In the genomic region with DNA sequence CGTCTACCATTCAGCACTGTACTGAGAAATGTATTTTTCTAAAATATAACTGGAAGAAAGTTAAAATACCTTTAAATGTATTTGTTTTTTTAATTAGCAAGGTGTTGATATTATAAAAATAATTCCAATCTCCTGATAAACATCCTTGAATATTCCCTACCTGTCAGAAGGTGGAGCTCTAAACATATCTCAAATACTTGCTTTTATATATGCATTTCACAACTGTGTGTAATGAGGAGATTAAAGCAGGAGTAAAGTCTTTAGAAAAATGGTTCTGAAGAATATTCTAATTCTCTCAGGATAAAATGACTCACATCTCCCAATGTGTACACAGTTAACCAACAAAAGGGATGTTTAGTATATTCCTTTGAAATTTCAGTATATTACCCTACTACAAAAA, we compare ENCODE assay signal across 18 cellular contexts.
DNase-seq lines count a peak whose midpoint lies in the region; ATAC-seq, FAIRE-seq and TF ChIP-seq lines count a peak whose summit lies in the region.
"Had no signal": no experiment of that assay in that cellular context is flagged by ENCODE, and none has a peak within 500 bp of the region (broad histone marks: within the 10 kb centered on the region; RNA-seq: fewer than 3 reads in every experiment).

No MANE protein-coding gene starts in this region.

- no peaks in the 10 kb centered on the region for H3K79me2 ChIP-seq in PC-3 (ENCODE audit: low read length)
- no peaks in the 10 kb centered on the region for H3K79me2 ChIP-seq in osteoblast (ENCODE audit: insufficient read depth, low read length)

- no peak for DNase-seq in D721Med (ENCODE audit: insufficient read length, low spot score)
- peak; percentile 45 for DNase-seq in PC-3
- peak; percentile 8 for DNase-seq in fibroblast of pulmonary artery (ENCODE audit: low read depth)
- DNase-seq in SKM-1 treated with dmso at 0.1 percent for 144 hours (lab: John Stamatoyannopoulos, UW; ENCODE audit: unreplicated experiment): no peak
- DNase-seq in MG63: no peak
- DNase-seq in HTR-8/SVneo (ENCODE audit: insufficient read length, low spot score): no peak
- no peak for DNase-seq in osteoblast (ENCODE audit: insufficient read length, low spot score, missing footprints)
- DNase-seq: activated CD4-positive, CD25-positive, alpha-beta regulatory T cell treated with anti-CD3 and anti-CD28 coated beads, Interleukin-2, amount 50 U/mL, for 72 hours; activated CD8-positive, alpha-beta memory T cell treated with anti-CD3 and anti-CD28 coated beads, Interleukin-2, amount 50 U/mL, for 48 hours; activated naive CD4-positive, alpha-beta T cell; heart left ventricle; NCI-H1092 treated with DMSO at 0.1 percent for 48 hours; NCI-H446; stimulated activated CD4-positive, alpha-beta T cell treated with anti-CD3 and anti-CD28 coated beads, Interleukin-4, amount 100 ng/mL, for 24 hours had no signal

- H2AFZ ChIP-seq in PC-3 (ENCODE audit: low read length) (no peak overlapping the region), osteoblast (ENCODE audit: low read length) (no peak overlapping the region)

- POLR2A ChIA-PET in HEK293 (lab: Yijun Ruan, JAX) (no interaction called here), PC-3 (lab: Charles Lee; ENCODE audit: unreplicated experiment) (no interaction called here)

- H3K9ac ChIP-seq in PC-3 (ENCODE audit: low read length): no peak overlapping the region
- H3K9ac ChIP-seq: BLaER1 treated with 17β-estradiol and CSF1 and Interleukin-3, amounts not matched to agents 10 nM and 100 nM had no signal

- H4K20me1 ChIP-seq in PC-3 (ENCODE audit: low read length) (no peaks in the 10 kb centered on the region), osteoblast (ENCODE audit: insufficient read depth, low read length) (no peaks in the 10 kb centered on the region)
- H4K20me1 ChIP-seq: BLaER1 treated with 17β-estradiol and CSF1 and Interleukin-3, amounts not matched to agents 10 nM and 100 nM had no signal

- H3K27ac ChIP-seq in HEK293 (ENCODE audit: extremely low read depth, low read depth, low read length) (no peak overlapping the region), PC-3 (ENCODE audit: low read length) (no peak overlapping the region), osteoblast (ENCODE audit: low read depth, low read length) (no peak overlapping the region)
- H3K27ac ChIP-seq: BLaER1 treated with 17β-estradiol and CSF1 and Interleukin-3, amounts not matched to agents 10 nM and 100 nM; heart left ventricle; thoracic aorta had no signal

- H3K9me3 ChIP-seq in HEK293 (ENCODE audit: control insufficient read depth, insufficient read depth, low read depth, low read length): no peaks in the 10 kb centered on the region
- H3K9me3 ChIP-seq in PC-3 (ENCODE audit: low read length): no peaks in the 10 kb centered on the region
- H3K9me3 ChIP-seq in MG63: no peaks in the 10 kb centered on the region
- no peaks in the 10 kb centered on the region for H3K9me3 ChIP-seq in osteoblast (ENCODE audit: low read depth, low read length)
- H3K9me3 ChIP-seq: BLaER1 treated with 17β-estradiol and CSF1 and Interleukin-3, amounts not matched to agents 10 nM and 100 nM; heart left ventricle; thoracic aorta had no signal

- no peaks in the 10 kb centered on the region for H3F3A ChIP-seq in PC-3 (ENCODE audit: low read length, unreplicated experiment)

- H3K36me3 ChIP-seq in HEK293 (ENCODE audit: control insufficient read depth in 2 of 2, insufficient read depth in 1 of 2, low read length in 2 of 2) (no peaks in the 10 kb centered on the region), PC-3 (ENCODE audit: low read depth, low read length) (no peaks in the 10 kb centered on the region), MG63 (no peaks in the 10 kb centered on the region), osteoblast (ENCODE audit: insufficient read depth, low read length) (no peaks in the 10 kb centered on the region)
- H3K36me3 ChIP-seq: thoracic aorta had no signal

- H3K27me3 ChIP-seq in PC-3 (ENCODE audit: low read length): no peaks in the 10 kb centered on the region
- no peaks in the 10 kb centered on the region for H3K27me3 ChIP-seq in MG63
- no peaks in the 10 kb centered on the region for H3K27me3 ChIP-seq in osteoblast (ENCODE audit: insufficient read depth, low read length)
- H3K27me3 ChIP-seq: BLaER1 treated with 17β-estradiol and CSF1 and Interleukin-3, amounts not matched to agents 10 nM and 100 nM; heart left ventricle had no signal

- intact Hi-C loops in PC-3 (cut with micrococcal nuclease): loop anchor here (1.0 to 5.0 kb wide), 3 partner anchors 65 to 535 kb away; no protein-coding TSS in a partner anchor

- BruUV-seq in PC-3 (replicated peaks; lab: Mats Ljungman, UMichigan): no TSS peak

- H3K4me3 ChIP-seq in HEK293 (ENCODE audit: low read depth, low read length): no peak overlapping the region
- no peak overlapping the region for H3K4me3 ChIP-seq in PC-3 (ENCODE audit: low read length)
- H3K4me3 ChIP-seq in fibroblast of pulmonary artery (replicated peaks; ENCODE audit: low read depth, low read length): no peak overlapping the region
- H3K4me3 ChIP-seq in MG63: no peak overlapping the region
- H3K4me3 ChIP-seq in osteoblast (ENCODE audit: insufficient read depth, low read length): no peak overlapping the region
- H3K4me3 ChIP-seq: BLaER1 treated with 17β-estradiol and CSF1 and Interleukin-3, amounts not matched to agents 10 nM and 100 nM; heart left ventricle; thoracic aorta had no signal

- no peaks in the 10 kb centered on the region for H3K9me2 ChIP-seq in PC-3 (replicated peaks; ENCODE audit: low read length)

- peak; percentile 80 for ATAC-seq in PC-3
- ATAC-seq: heart left ventricle had no signal

- CTCF ChIA-PET in HEK293 (lab: Yijun Ruan, JAX): interaction anchor here (0.6 to 1.5 kb wide), 3 partner anchors 9 to 104 kb away, joined by 3 to 5 read pairs (median 3); no protein-coding TSS in a partner anchor
- CTCF ChIA-PET in PC-3 (lab: Charles Lee): no interaction called here

- TF ChIP-seq CTCF in D721Med (IDR thresholded peaks at IDR 0.05; ENCODE audit: insufficient read depth, missing control alignments) (peak; percentile 27), HEK293 (tag by site-specific recombination; IDR thresholded peaks at IDR 0.05) (no peak), PC-3 (conservative IDR thresholded peaks at IDR 0.05; ENCODE audit: low read depth, low read length) (peak; percentile 63), fibroblast of pulmonary artery (IDR thresholded peaks at IDR 0.05; ENCODE audit: low read length, missing control alignments) (no peak), osteoblast (IDR thresholded peaks at IDR 0.05; ENCODE audit: extremely low read depth, low read depth, low read length) (no peak)

- H3K4me1 ChIP-seq in HEK293 (ENCODE audit: control insufficient read depth, insufficient read depth, low read length): peaks cover 6% of the 10 kb centered on the region; the same call in 1 of the 2 replicates
- no peaks in the 10 kb centered on the region for H3K4me1 ChIP-seq in PC-3 (ENCODE audit: insufficient read depth, low read length)
- H3K4me1 ChIP-seq in osteoblast (ENCODE audit: insufficient read depth, low read length): no peaks in the 10 kb centered on the region
- H3K4me1 ChIP-seq: BLaER1 treated with 17β-estradiol and CSF1 and Interleukin-3, amounts not matched to agents 10 nM and 100 nM had no signal

- no peak for FAIRE-seq in D721Med (lab: Jason Lieb, UNC)
- FAIRE-seq in HTR-8/SVneo (lab: Jason Lieb, UNC): no peak
- FAIRE-seq: RCC 7860 had no signal

- no peak overlapping the region for H3K4me2 ChIP-seq in PC-3 (ENCODE audit: low read length)
- no peak overlapping the region for H3K4me2 ChIP-seq in osteoblast (ENCODE audit: insufficient read depth, low read length)
- H3K4me2 ChIP-seq: BLaER1 treated with 17β-estradiol and CSF1 and Interleukin-3, amounts not matched to agents 10 nM and 100 nM had no signal

TF ChIP-seq in HEK293, 187 proteins besides CTCF, POLR2A, EP300 and RAD21:
- TF ChIP-seq, protein P1, sequence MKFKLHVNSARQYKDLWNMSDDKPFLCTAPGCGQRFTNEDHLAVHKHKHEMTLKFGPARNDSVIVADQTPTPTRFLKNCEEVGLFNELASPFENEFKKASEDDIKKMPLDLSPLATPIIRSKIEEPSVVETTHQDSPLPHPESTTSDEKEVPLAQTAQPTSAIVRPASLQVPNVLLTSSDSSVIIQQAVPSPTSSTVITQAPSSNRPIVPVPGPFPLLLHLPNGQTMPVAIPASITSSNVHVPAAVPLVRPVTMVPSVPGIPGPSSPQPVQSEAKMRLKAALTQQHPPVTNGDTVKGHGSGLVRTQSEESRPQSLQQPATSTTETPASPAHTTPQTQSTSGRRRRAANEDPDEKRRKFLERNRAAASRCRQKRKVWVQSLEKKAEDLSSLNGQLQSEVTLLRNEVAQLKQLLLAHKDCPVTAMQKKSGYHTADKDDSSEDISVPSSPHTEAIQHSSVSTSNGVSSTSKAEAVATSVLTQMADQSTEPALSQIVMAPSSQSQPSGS (tag by site-specific recombination; IDR thresholded peaks at IDR 0.05; ENCODE audit: low read depth): no peak
- peak; percentile 28; the same call in 1 of the 2 replicates for TF ChIP-seq ZNF654 (tag by site-specific recombination; IDR thresholded peaks at IDR 0.05; ENCODE audit: low read depth)
- TF ChIP-seq, protein P2, sequence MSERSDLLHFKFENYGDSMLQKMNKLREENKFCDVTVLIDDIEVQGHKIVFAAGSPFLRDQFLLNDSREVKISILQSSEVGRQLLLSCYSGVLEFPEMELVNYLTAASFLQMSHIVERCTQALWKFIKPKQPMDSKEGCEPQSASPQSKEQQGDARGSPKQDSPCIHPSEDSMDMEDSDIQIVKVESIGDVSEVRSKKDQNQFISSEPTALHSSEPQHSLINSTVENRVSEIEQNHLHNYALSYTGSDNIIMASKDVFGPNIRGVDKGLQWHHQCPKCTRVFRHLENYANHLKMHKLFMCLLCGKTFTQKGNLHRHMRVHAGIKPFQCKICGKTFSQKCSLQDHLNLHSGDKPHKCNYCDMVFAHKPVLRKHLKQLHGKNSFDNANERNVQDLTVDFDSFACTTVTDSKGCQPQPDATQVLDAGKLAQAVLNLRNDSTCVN (tag by site-specific recombination; optimal IDR thresholded peaks at IDR 0.05): no peak

Comparison
In these comparisons a context has a peak if more than half of its experiments do, and no peak if none do; other contexts are left out.
1. DNase-seq: peak in PC-3 (single experiment) and fibroblast of pulmonary artery (single experiment); none in D721Med (single experiment), SKM-1 treated with dmso at 0.1 percent for 144 hours (single experiment), MG63 (single experiment), HTR-8/SVneo (single experiment) and osteoblast (single experiment).
2. CTCF ChIP-seq: peak in D721Med (single experiment) and PC-3 (single experiment); none in HEK293 (single experiment), fibroblast of pulmonary artery (single experiment) and osteoblast (single experiment).